Comparison of ENCODE assay signal across 29 cellular contexts in genomic region chr2:234661146-234661545, GRCh38.
"Had no signal": no experiment of that assay in that cellular context is flagged by ENCODE, and none has a peak within 500 bp of the region (broad histone marks: within the 10 kb centered on the region; RNA-seq: fewer than 3 reads in every experiment).

No MANE protein-coding gene starts in this region.

- FAIRE-seq: bronchial epithelial cell, endometrium, islet of Langerhans had no signal

- H3K36me3 ChIP-seq: esophagus squamous epithelium, left lung, lower lobe of right lung, neutrophil, ovary, right lobe of liver, transverse colon had no signal

- H3K4me1 Mint-ChIP-seq: activated B cell treated with CpG ODN at 0.5 μM for 24 hours; central memory CD8-positive, alpha-beta T cell had no signal

- H3K27ac Mint-ChIP-seq: activated B cell treated with CpG ODN at 0.5 μM for 24 hours; activated CD8-positive, alpha-beta T cell treated with anti-CD3 and anti-CD28 coated beads for 36 hours; activated naive CD4-positive, alpha-beta T cell treated with anti-CD3 and anti-CD28 coated beads, Interleukin-2, amount 50 U/mL, for 72 hours; activated T-helper 2 cell treated with anti-CD3 and anti-CD28 coated beads, Interferon-gamma antibody, Interleukin-2, Interleukin-4, amounts not matched to agents 10 μg/mL and 5 μg/mL and 100 μg/mL, durations not matched to agents 14 hours and 24 hours and 36 hours; natural killer cell treated with Interleukin-12 subunit alpha and Interleukin-12 subunit beta and Interleukin-15 and Interleukin-18, amount 100 ng/mL, for 72 hours; progenitor cell of endocrine pancreas had no signal

- H3K9me3 ChIP-seq: lower lobe of right lung, neutrophil, ovary, right lobe of liver, testis, transverse colon had no signal

- H3K27me3 Mint-ChIP-seq: progenitor cell of endocrine pancreas had no signal

- H3K4me3 ChIP-seq: esophagus squamous epithelium, left lung, lower lobe of right lung, ovary, right lobe of liver, skin epidermis, testis, transverse colon had no signal

- H3K27ac ChIP-seq: epithelial cell of prostate, esophagus squamous epithelium, left lung, lower lobe of right lung, neutrophil, ovary, right lobe of liver, skin epidermis, testis, transverse colon had no signal

- H3K27me3 ChIP-seq: esophagus squamous epithelium, left lung, neutrophil, ovary, right lobe of liver, testis, transverse colon had no signal

- H3K4me1 ChIP-seq: esophagus squamous epithelium, left lung, lower lobe of right lung, right lobe of liver, testis, transverse colon had no signal

- DNase-seq: activated B cell treated with CpG ODN at 0.5 μM for 24 hours; activated CD4-positive, alpha-beta T cell treated with anti-CD3 and anti-CD28 coated beads, Interleukin-2, amount 50 U/mL, for 1 hour; activated CD8-positive, alpha-beta T cell treated with anti-CD3 and anti-CD28 coated beads for 36 hours; activated T-cell treated with anti-CD3 and anti-CD28 coated beads, Interleukin-2, amount 50 U/mL, for 4 hours; dermis blood vessel endothelial cell; effector CD4-positive, alpha-beta T cell; esophagus squamous epithelium; foreskin melanocyte; left lung; lower lobe of right lung; mesenchymal stem cell; ovary; right lobe of liver; stimulated activated CD4-positive, alpha-beta T cell treated with anti-CD3 and anti-CD28 coated beads, Interleukin-12 subunit alpha, Interleukin-12 subunit beta, amount 100 ng/mL, for 4 hours; stimulated activated CD4-positive, alpha-beta T cell treated with anti-CD3 and anti-CD28 coated beads, Interleukin-4, amount 100 ng/mL, for 1 hour; stimulated activated naive CD8-positive, alpha-beta T cell treated with anti-CD3 and anti-CD28 coated beads, Interleukin-15, Interleukin-2, amounts not matched to agents 100 U/mL and 50 U/mL, for 24 hours; testis; transverse colon had no signal

- H3K4me3 Mint-ChIP-seq: activated B cell treated with CpG ODN at 0.5 μM for 24 hours; activated CD8-positive, alpha-beta T cell treated with anti-CD3 and anti-CD28 coated beads for 36 hours; activated T-cell treated with anti-CD3 and anti-CD28 coated beads, Interleukin-2, amount 50 U/mL, for 4 hours; central memory CD8-positive, alpha-beta T cell; natural killer cell treated with Interleukin-12 subunit alpha and Interleukin-12 subunit beta and Interleukin-15 and Interleukin-18, amount 100 ng/mL, for 72 hours had no signal
